In genomic region chr2:178514664-178515063, GRCh38 we compare ENCODE assay signal across 11 cellular contexts. TPM values are rescaled to one million over a fixed set of nuclear protein-coding genes. Genes with fewer than 3 reads are reported as not detected.
DNase-seq lines count a peak whose midpoint lies in the region; ATAC-seq, FAIRE-seq and TF ChIP-seq lines count a peak whose summit lies in the region.
"Had no signal": no experiment of that assay in that cellular context is flagged by ENCODE, and none has a peak within 500 bp of the region (broad histone marks: within the 10 kb centered on the region; RNA-seq: fewer than 3 reads in every experiment).

No MANE protein-coding gene starts in this region.

- peaks cover 36% of the 10 kb centered on the region for H3K36me3 ChIP-seq in left ventricle myocardium inferior

- H3K27ac Mint-ChIP-seq in natural killer cell treated with Interleukin-12 subunit alpha and Interleukin-12 subunit beta and Interleukin-15 and Interleukin-18, amount 100 ng/mL, for 72 hours, result peak overlapping the region in 1 of 2 donors; percentile 55
- no peak overlapping the region for H3K27ac Mint-ChIP-seq in natural killer cell

- no peaks in the 10 kb centered on the region for H3K4me1 ChIP-seq in left ventricle myocardium inferior

- H3K9me3 ChIP-seq in left ventricle myocardium inferior (replicated peaks), result no peaks in the 10 kb centered on the region

- H3K9me3 Mint-ChIP-seq in natural killer cell treated with Interleukin-12 subunit alpha and Interleukin-12 subunit beta and Interleukin-15 and Interleukin-18, amount 100 ng/mL, for 72 hours, result no peaks in the 10 kb centered on the region
- no peaks in the 10 kb centered on the region for H3K9me3 Mint-ChIP-seq in natural killer cell

- peak; percentile 80 to 96 for ATAC-seq in natural killer cell treated with Interleukin-12 subunit alpha and Interleukin-12 subunit beta and Interleukin-15 and Interleukin-18, amount 100 ng/mL, for 72 hours
- ATAC-seq in natural killer cell (no peak), GM18867 (IDR thresholded peaks at IDR 0.05; ENCODE audit: unreplicated experiment) (no peak)

- H3K27me3 Mint-ChIP-seq in natural killer cell treated with Interleukin-12 subunit alpha and Interleukin-12 subunit beta and Interleukin-15 and Interleukin-18, amount 100 ng/mL, for 72 hours, result no peaks in the 10 kb centered on the region
- H3K27me3 Mint-ChIP-seq in natural killer cell (ENCODE audit: low read depth in 2 of 2), result no peaks in the 10 kb centered on the region

- TF ChIP-seq CTCF in natural killer cell (IDR thresholded peaks at IDR 0.05) (no peak), left ventricle myocardium inferior (IDR thresholded peaks at IDR 0.05; ENCODE audit: borderline replicate concordance) (no peak)

- DNase-seq in natural killer cell treated with Interleukin-12 subunit alpha and Interleukin-12 subunit beta and Interleukin-15 and Interleukin-18, amount 100 ng/mL, for 72 hours (ENCODE audit: low spot score), result no peak
- DNase-seq in natural killer cell (no peak), MV-4-11 (lab: John Stamatoyannopoulos, UW) (peak; percentile 35), astrocyte of the hippocampus (ENCODE audit: low read depth, low spot score) (peak; percentile 51), urothelium cell line (ENCODE audit: low spot score) (peak; percentile 53), erythroblast (lab: John Stamatoyannopoulos, UW) (no peak), left ventricle myocardium inferior (no peak)
- DNase-seq: NCI-H82 had no signal

- H3K36me3 Mint-ChIP-seq in natural killer cell treated with Interleukin-12 subunit alpha and Interleukin-12 subunit beta and Interleukin-15 and Interleukin-18, amount 100 ng/mL, for 72 hours, result no peaks in the 10 kb centered on the region
- no peaks in the 10 kb centered on the region for H3K36me3 Mint-ChIP-seq in natural killer cell

- intact Hi-C loops in natural killer cell (cut with micrococcal nuclease), result no loop called here
- intact Hi-C loops in left ventricle myocardium inferior (cut with micrococcal nuclease), result no loop called here

- TF ChIP-seq POLR2A in erythroblast (IDR thresholded peaks at IDR 0.05; ENCODE audit: low read length), result no peak

- H3K27ac ChIP-seq in left ventricle myocardium inferior (replicated peaks), result no peak overlapping the region
- H3K27ac ChIP-seq: C4-2B had no signal

- no peaks in the 10 kb centered on the region for H3K27me3 ChIP-seq in left ventricle myocardium inferior (ENCODE audit: low read depth)

- no peak overlapping the region for H3K4me3 ChIP-seq in left ventricle myocardium inferior
- H3K4me3 ChIP-seq: lung had no signal

- no peak for FAIRE-seq in urothelium cell line (lab: Jason Lieb, UNC)

- H3K4me3 Mint-ChIP-seq in natural killer cell treated with Interleukin-12 subunit alpha and Interleukin-12 subunit beta and Interleukin-15 and Interleukin-18, amount 100 ng/mL, for 72 hours, result peak overlapping the region; percentile 35
- H3K4me3 Mint-ChIP-seq in natural killer cell, result no peak overlapping the region

- peaks cover 12 to 20% of the 10 kb centered on the region in 2 donors for H3K4me1 Mint-ChIP-seq in natural killer cell treated with Interleukin-12 subunit alpha and Interleukin-12 subunit beta and Interleukin-15 and Interleukin-18, amount 100 ng/mL, for 72 hours (ENCODE audit: low read depth in 2 of 2)
- H3K4me1 Mint-ChIP-seq in natural killer cell, result peaks cover 5 to 6% of the 10 kb centered on the region in 2 donors

RNA-seq across cellular contexts. Expression of gene PLEKHA3, which starts 34.4 kb away (rescaled TPM):
- total RNA-seq in natural killer cell treated with Interleukin-12 subunit alpha and Interleukin-12 subunit beta and Interleukin-15 and Interleukin-18, amount 100 ng/mL, for 72 hours, result 10 to 100 TPM; 36.7 to 41.2 TPM
- total RNA-seq in natural killer cell (10 to 100 TPM; 22.6 to 39.1 (median 34.5) TPM), left ventricle myocardium inferior (41.4 TPM)

RNA-seq across cellular contexts. Expression of gene FKBP7, which starts 36.3 kb away (rescaled TPM):
- total RNA-seq in natural killer cell treated with Interleukin-12 subunit alpha and Interleukin-12 subunit beta and Interleukin-15 and Interleukin-18, amount 100 ng/mL, for 72 hours, result 1 to 10 TPM; 2.1 TPM
- total RNA-seq in natural killer cell (1 to 10 TPM; 1.1 to 1.3 (median 1.1) TPM), left ventricle myocardium inferior (10.8 TPM)

Comparison
In these comparisons a context has a peak if more than half of its experiments do, and no peak if none do; other contexts are left out.
1. ATAC-seq: peak in natural killer cell treated with Interleukin-12 subunit alpha and Interleukin-12 subunit beta and Interleukin-15 and Interleukin-18, amount 100 ng/mL, for 72 hours (2 of 2); none in natural killer cell (0 of 3) and GM18867 (single experiment).
2. DNase-seq: peak in MV-4-11 (single experiment), astrocyte of the hippocampus (single experiment) and urothelium cell line (single experiment); none in natural killer cell treated with Interleukin-12 subunit alpha and Interleukin-12 subunit beta and Interleukin-15 and Interleukin-18, amount 100 ng/mL, for 72 hours (single experiment), natural killer cell (single experiment), erythroblast (0 of 2) and left ventricle myocardium inferior (single experiment).